8 cellular contexts compared by ENCODE assay signal in genomic region chr4:74098628-74098995, GRCh38. TPM values are rescaled to one million over a fixed set of nuclear protein-coding genes. Genes with fewer than 3 reads are reported as not detected.
DNase-seq lines count a peak whose midpoint lies in the region; ATAC-seq, FAIRE-seq and TF ChIP-seq lines count a peak whose summit lies in the region.

No MANE protein-coding gene starts in this region.

- H3K4me2 ChIP-seq in astrocyte (ENCODE audit: low read length) (peak overlapping the region; percentile 85), keratinocyte (ENCODE audit: control insufficient read depth, extremely low read depth, insufficient read depth, low read depth, low read length) (peak overlapping the region; percentile 83)

- peak overlapping the region; percentile 83 for H3K4me3 Mint-ChIP-seq in astrocyte (ENCODE audit: unreplicated experiment)
- H3K4me3 Mint-ChIP-seq in stimulated activated naive CD8-positive, alpha-beta T cell treated with anti-CD3 and anti-CD28 coated beads, Interleukin-15, amount 100 ng/mL, for 72 hours = peak overlapping the region; percentile 47 to 85

- H3K27ac ChIP-seq in astrocyte (ENCODE audit: low read depth, low read length) (peak overlapping the region; percentile 59), keratinocyte (ENCODE audit: control insufficient read depth, insufficient read depth, low read length) (peak overlapping the region; percentile 88)

- H3K27me3 ChIP-seq in astrocyte (ENCODE audit: insufficient read depth, low read length) (no peaks in the 10 kb centered on the region), keratinocyte (ENCODE audit: control insufficient read depth, extremely low read depth, insufficient read depth, low read length) (no peaks in the 10 kb centered on the region)

- H3K4me3 ChIP-seq in astrocyte (ENCODE audit: insufficient read depth, low read depth, low read length) (peak overlapping the region; percentile 74), keratinocyte (ENCODE audit: control insufficient read depth in 2 of 3, extremely low read depth in 1 of 3, insufficient read depth in 2 of 3, low read depth in 1 of 3, low read length in 3 of 3) (peak overlapping the region; percentile 60 to 74 (median 70))

- H3K4me1 ChIP-seq in astrocyte (ENCODE audit: insufficient read depth, low read length) = peaks cover 6% of the 10 kb centered on the region
- H3K4me1 ChIP-seq in keratinocyte (ENCODE audit: control insufficient read depth, extremely low read depth, insufficient read depth, low read length) = peaks cover 25% of the 10 kb centered on the region

- peaks cover 2% of the 10 kb centered on the region for H3K9me1 ChIP-seq in keratinocyte (ENCODE audit: control insufficient read depth, extremely low read depth, insufficient read depth, low read length)

- dilution Hi-C loops in keratinocyte (cut with MboI; ENCODE audit: extremely low pct_ligation_motif_present, low sequenced_read_pairs) = no loop called here

- ATAC-seq in HG03378 (IDR thresholded peaks at IDR 0.05; ENCODE audit: unreplicated experiment) = peak; percentile 13
- ATAC-seq in stimulated activated naive CD8-positive, alpha-beta T cell treated with anti-CD3 and anti-CD28 coated beads, Interleukin-15, amount 100 ng/mL, for 72 hours = no peak
- ATAC-seq in GM19455 (IDR thresholded peaks at IDR 0.05; ENCODE audit: unreplicated experiment) = no peak

- no peaks in the 10 kb centered on the region for H3K79me2 ChIP-seq in astrocyte (ENCODE audit: insufficient read depth, low read length)
- no peaks in the 10 kb centered on the region for H3K79me2 ChIP-seq in keratinocyte (ENCODE audit: control insufficient read depth, insufficient read depth, low read length)

- H4K20me1 ChIP-seq in astrocyte (ENCODE audit: insufficient read depth, low read length) (no peaks in the 10 kb centered on the region), keratinocyte (ENCODE audit: control insufficient read depth, extremely low read depth, insufficient read depth, low read length) (no peaks in the 10 kb centered on the region)

- H3K27ac Mint-ChIP-seq in astrocyte (ENCODE audit: unreplicated experiment) = no peak overlapping the region
- H3K27ac Mint-ChIP-seq in stimulated activated naive CD8-positive, alpha-beta T cell treated with anti-CD3 and anti-CD28 coated beads, Interleukin-15, amount 100 ng/mL, for 72 hours = no peak overlapping the region

- TF ChIP-seq CTCF in astrocyte (IDR thresholded peaks at IDR 0.05; ENCODE audit: insufficient read depth, low read depth, low read length) (no peak), keratinocyte (optimal IDR thresholded peaks at IDR 0.05 in 1 of 3, IDR thresholded peaks at IDR 0.05 in 1 of 3, conservative IDR thresholded peaks at IDR 0.05 in 1 of 3; ENCODE audit: extremely low read depth in 1 of 3, insufficient read depth in 2 of 3, low read length in 3 of 3) (no peak)

- no peaks in the 10 kb centered on the region for H3K9me3 ChIP-seq in astrocyte (ENCODE audit: insufficient read depth, low read depth, low read length)
- no peaks in the 10 kb centered on the region for H3K9me3 ChIP-seq in keratinocyte (ENCODE audit: control insufficient read depth, low read depth, low read length)

- no peaks in the 10 kb centered on the region for H3K9me3 Mint-ChIP-seq in astrocyte (ENCODE audit: unreplicated experiment)
- no peaks in the 10 kb centered on the region for H3K9me3 Mint-ChIP-seq in stimulated activated naive CD8-positive, alpha-beta T cell treated with anti-CD3 and anti-CD28 coated beads, Interleukin-15, amount 100 ng/mL, for 72 hours

- FAIRE-seq in astrocyte (lab: Jason Lieb, UNC) (no peak), keratinocyte (lab: Jason Lieb, UNC) (no peak)

- peaks cover 4% of the 10 kb centered on the region for H3K4me1 Mint-ChIP-seq in astrocyte (ENCODE audit: low read depth, unreplicated experiment)
- H3K4me1 Mint-ChIP-seq in stimulated activated naive CD8-positive, alpha-beta T cell treated with anti-CD3 and anti-CD28 coated beads, Interleukin-15, amount 100 ng/mL, for 72 hours = peaks cover 24% of the 10 kb centered on the region

- H2AFZ ChIP-seq in astrocyte (ENCODE audit: low read depth, low read length) (peak overlapping the region; percentile 74), keratinocyte (ENCODE audit: control insufficient read depth, low read length) (peak overlapping the region; percentile 47)

- H3K36me3 Mint-ChIP-seq in astrocyte (ENCODE audit: low read depth, unreplicated experiment) = no peaks in the 10 kb centered on the region

- H3K36me3 ChIP-seq in astrocyte (ENCODE audit: insufficient read depth, low read length) = no peaks in the 10 kb centered on the region
- no peaks in the 10 kb centered on the region for H3K36me3 ChIP-seq in keratinocyte (ENCODE audit: control insufficient read depth in 2 of 2, extremely low read depth in 1 of 2, insufficient read depth in 2 of 2, low read length in 2 of 2)

- DNase-seq in astrocyte (ENCODE audit: low read depth) (no peak), keratinocyte (ENCODE audit: low read depth, low spot score) (no peak), Ammon's horn (ENCODE audit: low spot score) (no peak), kidney glomerular epithelial cell (lab: John Stamatoyannopoulos, UW) (no peak)
- no peak for DNase-seq in stimulated activated naive CD8-positive, alpha-beta T cell treated with anti-CD3 and anti-CD28 coated beads, Interleukin-15, amount 100 ng/mL, for 72 hours
- DNase-seq in activated CD4-positive, CD25-positive, alpha-beta regulatory T cell treated with anti-CD3 and anti-CD28 coated beads, Interleukin-2, amount 50 U/mL, for 72 hours = no peak

- peaks cover 1% of the 10 kb centered on the region for H3K27me3 Mint-ChIP-seq in astrocyte (ENCODE audit: low read depth, unreplicated experiment)
- H3K27me3 Mint-ChIP-seq in stimulated activated naive CD8-positive, alpha-beta T cell treated with anti-CD3 and anti-CD28 coated beads, Interleukin-15, amount 100 ng/mL, for 72 hours = peaks cover 75% of the 10 kb centered on the region

- peak overlapping the region; percentile 84 for H3K9ac ChIP-seq in astrocyte (ENCODE audit: low read length)
- H3K9ac ChIP-seq in keratinocyte (ENCODE audit: control insufficient read depth, extremely low read depth, insufficient read depth, low read length) = peak overlapping the region; percentile 79

RNA-seq across cellular contexts. Expression of gene CXCL2, which starts 0.4 kb away (rescaled TPM):
- total RNA-seq in astrocyte = 1.2 and 1.3 TPM in 2 replicates
- polyA plus RNA-seq in keratinocyte = 0.96 to 39.7 TPM (median 9.7 TPM) in 3 replicates
- 1.6 TPM for polyA plus RNA-seq in keratinocyte (2011; ENCODE audit: low read depth)
- 10.4 and 20.3 TPM in 2 replicates for polyA plus RNA-seq in keratinocyte (2011; cell fraction: cytosol; rRNA removed)
- 115 and 181 TPM in 2 replicates for polyA plus RNA-seq in keratinocyte (2011; cell fraction: nucleus; rRNA removed)
- polyA plus RNA-seq in keratinocyte (2012; ENCODE audit: low replicate concordance) = 0.99 and 5.7 TPM in 2 replicates
- 0.69 to 8.7 TPM (median 2.0 TPM) in 3 replicates for polyA minus RNA-seq in keratinocyte
- polyA minus RNA-seq in keratinocyte (2011; cell fraction: cytosol; rRNA and poly(A)+ RNA removed) = 18.2 TPM
- polyA minus RNA-seq in keratinocyte (2011; cell fraction: nucleus; rRNA and poly(A)+ RNA removed) = 38.9 and 54.1 TPM in 2 replicates

RNA-seq across cellular contexts. Expression of gene MTHFD2L, which starts 59.3 kb away (rescaled TPM):
- 10.6 and 12.4 TPM in 2 replicates for total RNA-seq in astrocyte
- polyA plus RNA-seq in keratinocyte = 8.9 to 30.4 TPM (median 27.0 TPM) in 3 replicates
- polyA plus RNA-seq in keratinocyte (2011; ENCODE audit: low read depth) = 9.7 TPM
- 13.2 and 23.9 TPM in 2 replicates for polyA plus RNA-seq in keratinocyte (2011; cell fraction: cytosol; rRNA removed)
- polyA plus RNA-seq in keratinocyte (2011; cell fraction: nucleus; rRNA removed) = 32.4 and 45.1 TPM in 2 replicates
- polyA plus RNA-seq in keratinocyte (2012; ENCODE audit: low replicate concordance) = 9.0 and 10.8 TPM in 2 replicates
- 4.9 to 54.3 TPM (median 33.5 TPM) in 3 replicates for polyA minus RNA-seq in keratinocyte
- polyA minus RNA-seq in keratinocyte (2011; cell fraction: cytosol; rRNA and poly(A)+ RNA removed) = 33.4 TPM
- polyA minus RNA-seq in keratinocyte (2011; cell fraction: nucleus; rRNA and poly(A)+ RNA removed) = 34.2 and 75.0 TPM in 2 replicates
